ENCODE assay signal across 22 cellular contexts in the genomic region with DNA sequence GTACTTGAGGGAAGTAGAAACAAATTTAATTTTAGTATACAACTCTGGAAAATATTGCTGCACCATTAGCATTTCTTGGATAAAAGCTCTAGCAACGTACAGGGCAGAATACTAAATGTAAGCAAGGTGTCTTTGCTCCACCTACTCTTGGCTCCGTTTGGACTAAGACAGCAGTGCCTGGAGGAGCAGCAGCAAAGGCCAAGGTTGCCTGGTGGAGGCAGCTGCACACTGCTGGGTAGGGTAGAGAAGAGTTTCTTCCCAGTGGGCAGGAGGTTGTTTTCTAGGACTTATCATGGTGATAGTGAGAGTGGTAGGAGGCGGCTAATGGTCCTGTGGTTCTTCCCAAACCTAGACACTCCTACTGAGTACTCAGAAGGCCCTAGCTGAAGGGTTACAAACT. TPM values are rescaled to one million over a fixed set of nuclear protein-coding genes. Genes with fewer than 3 reads are reported as not detected.
DNase-seq lines count a peak whose midpoint lies in the region; ATAC-seq, FAIRE-seq and TF ChIP-seq lines count a peak whose summit lies in the region.
"Had no signal": no experiment of that assay in that cellular context is flagged by ENCODE, and none has a peak within 500 bp of the region (broad histone marks: within the 10 kb centered on the region; RNA-seq: fewer than 3 reads in every experiment).

No MANE protein-coding gene starts in this region.

- peaks cover 9% of the 10 kb centered on the region for H3K4me1 Mint-ChIP-seq in endodermal cell
- H3K4me1 Mint-ChIP-seq: CD4-positive, alpha-beta memory T cell had no signal

- no peak overlapping the region for H3K9ac ChIP-seq in endodermal cell (ENCODE audit: extremely low read depth, low read length, poor library complexity, severe bottlenecking)

- no peaks in the 10 kb centered on the region for H3K27me3 Mint-ChIP-seq in endodermal cell (ENCODE audit: insufficient read depth)
- H3K27me3 Mint-ChIP-seq: CD4-positive, alpha-beta memory T cell had no signal

- H3K4me3 Mint-ChIP-seq in endodermal cell, result no peak overlapping the region
- H3K4me3 Mint-ChIP-seq: CD4-positive, alpha-beta memory T cell; H9 had no signal

- peak; percentile 47 for ATAC-seq in body of pancreas
- ATAC-seq in pancreas, result peak; percentile 74 to 96 (median 82)
- no peak for ATAC-seq in GM21367 (IDR thresholded peaks at IDR 0.05; ENCODE audit: unreplicated experiment)
- ATAC-seq in HG02981 (IDR thresholded peaks at IDR 0.05; ENCODE audit: unreplicated experiment), result no peak
- ATAC-seq: HCT116 had no signal

- peak in 2 of 4 donors; percentile 25 to 38 for DNase-seq in body of pancreas
- DNase-seq in endodermal cell, result peak; percentile 26
- DNase-seq in pancreas, result peak in 2 of 6 donors; percentile 23 to 25
- no peak for DNase-seq in NCI-H1092 treated with DMSO at 0.1 percent for 48 hours (lab: John Stamatoyannopoulos, UW)
- DNase-seq: C1 segment of cervical spinal cord; Calu3; CD4-positive, alpha-beta memory T cell; COR-L47; DMS79 treated with DMSO at 0.1 percent for 48 hours; GF-D8; H9 had no signal

- H3K4me1 ChIP-seq in body of pancreas, result peaks cover 19% of the 10 kb centered on the region
- no peaks in the 10 kb centered on the region for H3K4me1 ChIP-seq in endodermal cell (ENCODE audit: control insufficient read depth, insufficient read depth, low read length)
- peaks cover 0 to 4% (median 0%) of the 10 kb centered on the region in 3 donors for H3K4me1 ChIP-seq in pancreas

- H3K9me3 ChIP-seq in body of pancreas (no peaks in the 10 kb centered on the region), endodermal cell (ENCODE audit: control insufficient read depth, low read length) (no peaks in the 10 kb centered on the region), pancreas (no peaks in the 10 kb centered on the region)

- no peak overlapping the region for H3K27ac ChIP-seq in body of pancreas
- H3K27ac ChIP-seq in endodermal cell (ENCODE audit: low read depth, low read length), result no peak overlapping the region
- H3K27ac ChIP-seq in pancreas, result no peak overlapping the region

- intact Hi-C loops in body of pancreas (cut with DNase I) (no loop called here), pancreas (cut with DNase I) (no loop called here)

- no peaks in the 10 kb centered on the region for H3K9me3 Mint-ChIP-seq in endodermal cell
- H3K9me3 Mint-ChIP-seq: H9 had no signal

- TF ChIP-seq CTCF in body of pancreas (IDR thresholded peaks at IDR 0.05) (peak in 2 of 7 experiments; percentile 6 to 10), endodermal cell (conservative IDR thresholded peaks at IDR 0.05) (no peak), pancreas (IDR thresholded peaks at IDR 0.05) (no peak)

- H3K36me3 ChIP-seq in body of pancreas (replicated peaks in 1 of 2; ENCODE audit: insufficient read depth in 1 of 2, low read depth in 2 of 2), result no peaks in the 10 kb centered on the region
- no peaks in the 10 kb centered on the region for H3K36me3 ChIP-seq in endodermal cell (ENCODE audit: control insufficient read depth, insufficient read depth, low read length)
- no peaks in the 10 kb centered on the region for H3K36me3 ChIP-seq in pancreas

- TF ChIP-seq POLR2A in body of pancreas (IDR thresholded peaks at IDR 0.05), result no peak

- H3K27ac Mint-ChIP-seq in endodermal cell, result no peak overlapping the region
- H3K27ac Mint-ChIP-seq: CD4-positive, alpha-beta memory T cell; H9 had no signal

- no peaks in the 10 kb centered on the region for H3K27me3 ChIP-seq in body of pancreas
- no peaks in the 10 kb centered on the region for H3K27me3 ChIP-seq in endodermal cell (ENCODE audit: control insufficient read depth, insufficient read depth, low read length, poor library complexity, severe bottlenecking)
- no peaks in the 10 kb centered on the region for H3K27me3 ChIP-seq in pancreas

- H3K4me3 ChIP-seq in body of pancreas, result no peak overlapping the region
- H3K4me3 ChIP-seq in endodermal cell (ENCODE audit: low read length), result no peak overlapping the region
- no peak overlapping the region for H3K4me3 ChIP-seq in pancreas

- H3K36me3 Mint-ChIP-seq in endodermal cell (ENCODE audit: low read depth), result no peaks in the 10 kb centered on the region
- H3K36me3 Mint-ChIP-seq: CD4-positive, alpha-beta memory T cell had no signal

- FAIRE-seq in pancreas (lab: Jason Lieb, UNC), result no peak
- FAIRE-seq: GM12891, GM18507 had no signal

- 32 to 50% methylated on average over 3 of the region's 3 CpGs for whole genome bisulfite sequencing in body of pancreas, 2 donors
- WGBS in endodermal cell (ENCODE audit: insufficient coverage in 1 of 2, insufficient read length in 1 of 2), 2 experiments, result 89 to 100% methylated on average over 1 to 3 of the region's 3 CpGs
- WGBS in pancreas, 2 donors, result 32 to 38% methylated on average over 3 of the region's 3 CpGs

RNA-seq across cellular contexts. Expression of a gene that starts 2.2 kb away (rescaled TPM):
- total RNA-seq in body of pancreas, result 10 to 100 TPM in 1 of 2 donors, 1 to 10 TPM in 1; 1.6 to 13.2 TPM
- under 1 TPM in 1 of 2 donors, not detected in 1; 0.13 TPM for total RNA-seq in endodermal cell
- not detected for polyA plus RNA-seq in endodermal cell (2013, experiment 1 of 2)
- not detected for polyA plus RNA-seq in endodermal cell (2013, experiment 2 of 2)
- total RNA-seq in pancreas, result 1 to 10 TPM in 5 of 6 donors, under 1 TPM in 1; 0.16 to 2.8 (median 1.4) TPM
- polyA plus RNA-seq in pancreas, result under 1 TPM in 1 of 2 donors, not detected in 1; 0.19 TPM
- total RNA-seq: A172; A673; Calu3; CD4-positive, alpha-beta memory T cell; Daoy; G401; H4; H9 had no signal
- polyA plus RNA-seq: BJ; CD4-positive, alpha-beta memory T cell had no signal

RNA-seq across cellular contexts. Expression of a gene that starts 14.3 kb away (rescaled TPM):
- not detected for total RNA-seq in body of pancreas
- total RNA-seq in endodermal cell, result not detected
- polyA plus RNA-seq in endodermal cell (2013, experiment 1 of 2), result not detected
- not detected for polyA plus RNA-seq in endodermal cell (2013, experiment 2 of 2)
- total RNA-seq in pancreas, result not detected
- polyA plus RNA-seq in pancreas, result not detected
- total RNA-seq: A172; A673; Calu3; CD4-positive, alpha-beta memory T cell; Daoy; G401; H4; H9 had no signal
- polyA plus RNA-seq: BJ; CD4-positive, alpha-beta memory T cell had no signal

RNA-seq across cellular contexts. Expression of a gene that starts 39.6 kb away (rescaled TPM):
- total RNA-seq in body of pancreas (1 to 10 TPM in 1 of 2 donors, under 1 TPM in 1; 0.78 to 6.6 TPM), endodermal cell (under 1 TPM in 1 of 2 donors, not detected in 1; 0.24 TPM), pancreas (1 to 10 TPM in 4 of 6 donors, under 1 TPM in 2; 0.13 to 2.4 (median 1.4) TPM)
- polyA plus RNA-seq in endodermal cell (2013, experiment 1 of 2), result not detected
- polyA plus RNA-seq in endodermal cell (2013, experiment 2 of 2), result not detected
- polyA plus RNA-seq in pancreas, result not detected
- total RNA-seq: A172; A673; Calu3; CD4-positive, alpha-beta memory T cell; Daoy; G401; H4; H9 had no signal
- polyA plus RNA-seq: BJ; CD4-positive, alpha-beta memory T cell had no signal

RNA-seq across cellular contexts. Expression of a gene that starts 43.8 kb away (rescaled TPM):
- total RNA-seq in body of pancreas (not detected), endodermal cell (not detected), pancreas (not detected)
- polyA plus RNA-seq in endodermal cell (2013, experiment 1 of 2), result not detected
- polyA plus RNA-seq in endodermal cell (2013, experiment 2 of 2), result not detected
- polyA plus RNA-seq in pancreas, result not detected
- total RNA-seq: A172; A673; Calu3; CD4-positive, alpha-beta memory T cell; Daoy; G401; H4; H9 had no signal
- polyA plus RNA-seq: BJ; CD4-positive, alpha-beta memory T cell had no signal

Comparison
In these comparisons a context has a peak if more than half of its experiments do, and no peak if none do; other contexts are left out.
1. ATAC-seq: peak in body of pancreas (single experiment) and pancreas (4 of 4); none in GM21367 (single experiment) and HG02981 (single experiment).